Comparison of ENCODE assay signal across 28 cellular contexts in the genomic region with DNA sequence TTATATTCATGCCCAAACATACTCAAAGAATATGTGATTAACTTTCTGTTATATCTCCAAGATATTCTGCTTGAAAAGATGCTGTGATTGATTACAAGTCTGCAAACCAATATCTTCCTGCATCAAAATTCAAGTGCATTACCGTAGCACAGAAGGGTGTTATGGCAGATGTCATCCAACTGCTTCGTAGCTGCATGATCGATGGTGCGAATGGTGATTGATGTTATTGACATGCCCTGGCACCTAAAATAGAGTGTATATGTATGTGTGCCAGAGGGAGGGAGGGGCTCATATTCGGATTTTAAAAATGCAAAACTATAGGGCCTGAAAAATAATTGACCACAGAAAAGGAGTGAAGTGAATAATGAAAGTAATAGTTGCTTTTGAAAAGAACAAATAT.
"Had no signal": no experiment of that assay in that cellular context is flagged by ENCODE, and none has a peak within 500 bp of the region (broad histone marks: within the 10 kb centered on the region; RNA-seq: fewer than 3 reads in every experiment).

No MANE protein-coding gene starts in this region.

- DNase-seq: nephron progenitor cell; occipital lobe; ovary; posterior cingulate gyrus; psoas muscle; right cardiac atrium; right lobe of liver; sigmoid colon; small intestine; stimulated activated CD4-positive, alpha-beta T cell treated with anti-CD3 and anti-CD28 coated beads, Interleukin-15, amount 100 ng/mL, for 24 hours; stimulated activated CD4-positive, alpha-beta T cell treated with anti-CD3 and anti-CD28 coated beads, Interleukin-2, amount 100 ng/mL, for 24 hours; stimulated activated CD4-positive, alpha-beta T cell treated with anti-CD3 and anti-CD28 coated beads, Interleukin-2, amount 100 ng/mL, for 48 hours; stimulated activated CD4-positive, alpha-beta T cell treated with anti-CD3 and anti-CD28 coated beads, Interleukin-4, amount 100 ng/mL, for 24 hours; stimulated activated naive B cell treated with anti-CD40 and anti-IgM and Interleukin-4, amounts not matched to agents 10 μg/mL and 1 μg/mL and 100 μg/mL, for 72 hours; stimulated activated naive CD4-positive, alpha-beta T cell treated with Interleukin-2 at 50 U/mL for 16 hours; stomach; thyroid gland; trophoblast cell; upper lobe of left lung had no signal

- H3K4me3 ChIP-seq: neural progenitor cell, ovary, psoas muscle, right lobe of liver, sigmoid colon, stomach, thoracic aorta, thyroid gland, tibial nerve, upper lobe of left lung, vagina had no signal

- H3K27ac Mint-ChIP-seq: natural killer cell treated with Interleukin-12 subunit alpha and Interleukin-12 subunit beta and Interleukin-15 and Interleukin-18, amount 100 ng/mL, for 72 hours; nephron progenitor cell; neural progenitor cell; progenitor cell of endocrine pancreas; stimulated activated effector memory CD8-positive, alpha-beta T cell treated with anti-CD3 and anti-CD28 coated beads, Interleukin-12 subunit alpha, Interleukin-12 subunit beta, amount 100 ng/mL, for 72 hours; stimulated activated naive B cell treated with anti-CD40 and anti-IgM and Interleukin-4, amounts not matched to agents 10 μg/mL and 1 μg/mL and 100 μg/mL, for 72 hours; stimulated activated naive CD8-positive, alpha-beta T cell treated with anti-CD3 and anti-CD28 coated beads, Interleukin-15, Interleukin-2, amounts not matched to agents 100 ng/mL and 50 ng/mL, for 24 hours had no signal

- H2AFZ ChIP-seq: neural progenitor cell, parathyroid adenoma had no signal

- H3K27me3 Mint-ChIP-seq: natural killer cell treated with Interleukin-12 subunit alpha and Interleukin-12 subunit beta and Interleukin-15 and Interleukin-18, amount 100 ng/mL, for 72 hours; progenitor cell of endocrine pancreas; stimulated activated naive B cell treated with anti-CD40 and anti-IgM and Interleukin-4, amounts not matched to agents 10 μg/mL and 1 μg/mL and 100 μg/mL, for 72 hours; stimulated activated naive CD8-positive, alpha-beta T cell treated with anti-CD3 and anti-CD28 coated beads, Interleukin-15, Interleukin-2, amounts not matched to agents 100 ng/mL and 50 ng/mL, for 24 hours had no signal

- H3K4me1 ChIP-seq: neural progenitor cell, parathyroid adenoma, psoas muscle, right lobe of liver, sigmoid colon, stomach, thyroid gland, tibial nerve, upper lobe of left lung, vagina had no signal

- H3K27me3 ChIP-seq: neural progenitor cell, ovary, right lobe of liver, sigmoid colon, stomach, thyroid gland, tibial nerve, upper lobe of left lung, vagina had no signal

- H3K9ac ChIP-seq: neural progenitor cell, parathyroid adenoma had no signal

- H3K4me2 ChIP-seq: neural progenitor cell had no signal

- H3K36me3 ChIP-seq: neural progenitor cell, ovary, right lobe of liver, sigmoid colon, stomach, thoracic aorta, thyroid gland, tibial nerve, upper lobe of left lung, vagina had no signal

- H3K79me2 ChIP-seq: parathyroid adenoma had no signal

- H3K27ac ChIP-seq: neural progenitor cell, ovary, parathyroid adenoma, psoas muscle, right lobe of liver, sigmoid colon, stomach, thoracic aorta, thyroid gland, tibial nerve, upper lobe of left lung, vagina had no signal

- H3K36me3 Mint-ChIP-seq: neural progenitor cell; stimulated activated effector memory CD8-positive, alpha-beta T cell treated with anti-CD3 and anti-CD28 coated beads, Interleukin-12 subunit alpha, Interleukin-12 subunit beta, amount 100 ng/mL, for 72 hours; stimulated activated naive B cell treated with anti-CD40 and anti-IgM and Interleukin-4, amounts not matched to agents 10 μg/mL and 1 μg/mL and 100 μg/mL, for 72 hours had no signal

- H3K9me3 ChIP-seq: ovary, psoas muscle, right lobe of liver, sigmoid colon, stomach, thoracic aorta, thyroid gland, tibial nerve, upper lobe of left lung, vagina had no signal

- H3K4me1 Mint-ChIP-seq: nephron progenitor cell; neural progenitor cell; stimulated activated effector memory CD8-positive, alpha-beta T cell treated with anti-CD3 and anti-CD28 coated beads, Interleukin-12 subunit alpha, Interleukin-12 subunit beta, amount 100 ng/mL, for 72 hours; stimulated activated naive B cell treated with anti-CD40 and anti-IgM and Interleukin-4, amounts not matched to agents 10 μg/mL and 1 μg/mL and 100 μg/mL, for 72 hours had no signal

- H3K4me3 Mint-ChIP-seq: natural killer cell treated with Interleukin-12 subunit alpha and Interleukin-12 subunit beta and Interleukin-15 and Interleukin-18, amount 100 ng/mL, for 72 hours; nephron progenitor cell; neural progenitor cell; stimulated activated effector memory CD8-positive, alpha-beta T cell treated with anti-CD3 and anti-CD28 coated beads, Interleukin-12 subunit alpha, Interleukin-12 subunit beta, amount 100 ng/mL, for 72 hours; stimulated activated naive B cell treated with anti-CD40 and anti-IgM and Interleukin-4, amounts not matched to agents 10 μg/mL and 1 μg/mL and 100 μg/mL, for 72 hours; stimulated activated naive CD8-positive, alpha-beta T cell treated with anti-CD3 and anti-CD28 coated beads, Interleukin-15, Interleukin-2, amounts not matched to agents 100 ng/mL and 50 ng/mL, for 24 hours had no signal
